Comparison of ENCODE assay signal across 13 cellular contexts in the genomic region with DNA sequence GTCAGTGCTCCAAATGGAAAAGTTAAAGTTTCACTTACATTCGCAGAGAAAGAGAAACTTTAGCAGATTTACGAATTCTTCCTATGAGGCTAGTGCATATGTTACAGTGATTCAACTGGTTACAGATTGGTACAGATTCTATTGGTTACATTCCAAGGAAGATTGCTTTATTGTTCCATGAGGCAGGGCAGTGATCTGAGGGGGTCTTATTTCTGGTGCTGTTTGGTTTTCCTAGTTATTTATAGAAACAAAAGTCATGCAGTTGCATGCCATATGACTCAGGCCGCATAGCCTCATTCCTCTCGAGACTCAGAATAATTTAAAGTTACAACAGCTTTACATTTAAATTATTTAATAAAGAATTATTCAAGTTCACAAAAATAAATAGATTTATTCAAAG.
A peak's percentile ranks its signal among the peaks of the same experiment; 100 is the strongest.
DNase-seq lines count a peak whose midpoint lies in the region; ATAC-seq and TF ChIP-seq lines count a peak whose summit lies in the region.
"Had no signal": no experiment of that assay in that cellular context is flagged by ENCODE, and none has a peak within 500 bp of the region (broad histone marks: within the 10 kb centered on the region; RNA-seq: fewer than 3 reads in every experiment).

No MANE protein-coding gene starts in this region.

- H3K36me3 ChIP-seq in MG63: no peaks in the 10 kb centered on the region
- H3K36me3 ChIP-seq in mesodermal cell (ENCODE audit: control insufficient read depth, insufficient read depth, low read length): no peaks in the 10 kb centered on the region
- H3K36me3 ChIP-seq: BLaER1 treated with 17β-estradiol and CSF1 and Interleukin-3, amounts not matched to agents 10 nM and 100 nM; right atrium auricular region had no signal

- peak overlapping the region; percentile 74 for H3K27ac ChIP-seq in mesodermal cell (ENCODE audit: low read depth, low read length, severe bottlenecking)
- H3K27ac ChIP-seq: BLaER1 treated with 17β-estradiol and CSF1 and Interleukin-3, amounts not matched to agents 10 nM and 100 nM; right atrium auricular region had no signal

- 86 to 100% methylated on average over 2 of the region's 4 CpGs for WGBS in mesodermal cell (ENCODE audit: insufficient coverage in 2 of 2), 2 experiments

- intact Hi-C loops in sciatic nerve (cut with DNase I): no loop called here

- ATAC-seq in HG02884 (IDR thresholded peaks at IDR 0.05; ENCODE audit: unreplicated experiment): no peak
- no peak for ATAC-seq in sciatic nerve
- ATAC-seq: activated CD8-positive, alpha-beta T cell treated with anti-CD3 and anti-CD28 coated beads for 36 hours had no signal

- no peaks in the 10 kb centered on the region for H3K9me3 Mint-ChIP-seq in chondrocyte (ENCODE audit: low read depth)
- H3K9me3 Mint-ChIP-seq: activated CD8-positive, alpha-beta T cell treated with anti-CD3 and anti-CD28 coated beads for 36 hours; type B pancreatic cell had no signal

- peaks cover 48% of the 10 kb centered on the region for H3K4me1 Mint-ChIP-seq in chondrocyte (ENCODE audit: low read depth)

- H3K4me1 ChIP-seq in mesodermal cell (ENCODE audit: control insufficient read depth, insufficient read depth, low read length, poor library complexity, severe bottlenecking): peaks cover 18% of the 10 kb centered on the region
- H3K4me1 ChIP-seq: BLaER1 treated with 17β-estradiol and CSF1 and Interleukin-3, amounts not matched to agents 10 nM and 100 nM had no signal

- H3K36me3 Mint-ChIP-seq in chondrocyte (ENCODE audit: low read depth): no peaks in the 10 kb centered on the region
- H3K36me3 Mint-ChIP-seq: type B pancreatic cell had no signal

- peak overlapping the region; percentile 43 for H3K4me3 Mint-ChIP-seq in chondrocyte (ENCODE audit: unreplicated experiment)
- H3K4me3 Mint-ChIP-seq: activated CD8-positive, alpha-beta T cell treated with anti-CD3 and anti-CD28 coated beads for 36 hours; type B pancreatic cell had no signal

- peak overlapping the region; percentile 95 for H3K27ac Mint-ChIP-seq in chondrocyte (ENCODE audit: unreplicated experiment)
- H3K27ac Mint-ChIP-seq: activated CD8-positive, alpha-beta T cell treated with anti-CD3 and anti-CD28 coated beads for 36 hours; type B pancreatic cell had no signal

- DNase-seq in AG08396 (ENCODE audit: low spot score) (peak; percentile 29), MG63 (peak; percentile 3), chondrocyte (ENCODE audit: low spot score) (no peak), superior temporal gyrus (ENCODE audit: extremely low spot score) (no peak), DMS79 (lab: John Stamatoyannopoulos, UW) (no peak), sciatic nerve (ENCODE audit: low spot score) (no peak)
- DNase-seq: activated CD8-positive, alpha-beta T cell treated with anti-CD3 and anti-CD28 coated beads for 36 hours; NCI-H1694 treated with DMSO at 0.1 percent for 48 hours had no signal

- H3K4me3 ChIP-seq in MG63 (no peak overlapping the region), mesodermal cell (ENCODE audit: extremely low read depth, insufficient read depth, low read length, poor library complexity, severe bottlenecking) (no peak overlapping the region)
- H3K4me3 ChIP-seq: BLaER1 treated with 17β-estradiol and CSF1 and Interleukin-3, amounts not matched to agents 10 nM and 100 nM; right atrium auricular region had no signal

- H3K27me3 ChIP-seq in MG63: no peaks in the 10 kb centered on the region
- H3K27me3 ChIP-seq: BLaER1 treated with 17β-estradiol and CSF1 and Interleukin-3, amounts not matched to agents 10 nM and 100 nM; right atrium auricular region had no signal

- H3K27me3 Mint-ChIP-seq in chondrocyte (ENCODE audit: low read depth): no peaks in the 10 kb centered on the region
- H3K27me3 Mint-ChIP-seq: activated CD8-positive, alpha-beta T cell treated with anti-CD3 and anti-CD28 coated beads for 36 hours had no signal

- H3K9me3 ChIP-seq in MG63 (no peaks in the 10 kb centered on the region), mesodermal cell (ENCODE audit: control insufficient read depth, low read length) (no peaks in the 10 kb centered on the region)
- H3K9me3 ChIP-seq: BLaER1 treated with 17β-estradiol and CSF1 and Interleukin-3, amounts not matched to agents 10 nM and 100 nM; right atrium auricular region had no signal

- TF ChIP-seq CTCF in chondrocyte (IDR thresholded peaks at IDR 0.05): no peak

Comparison
In these comparisons a context has a peak if more than half of its experiments do, and no peak if none do; other contexts are left out.
1. DNase-seq: peak in AG08396 (single experiment) and MG63 (single experiment); none in chondrocyte (single experiment), superior temporal gyrus (single experiment), DMS79 (single experiment) and sciatic nerve (single experiment).